24 cellular contexts compared by ENCODE assay signal in the genomic region with DNA sequence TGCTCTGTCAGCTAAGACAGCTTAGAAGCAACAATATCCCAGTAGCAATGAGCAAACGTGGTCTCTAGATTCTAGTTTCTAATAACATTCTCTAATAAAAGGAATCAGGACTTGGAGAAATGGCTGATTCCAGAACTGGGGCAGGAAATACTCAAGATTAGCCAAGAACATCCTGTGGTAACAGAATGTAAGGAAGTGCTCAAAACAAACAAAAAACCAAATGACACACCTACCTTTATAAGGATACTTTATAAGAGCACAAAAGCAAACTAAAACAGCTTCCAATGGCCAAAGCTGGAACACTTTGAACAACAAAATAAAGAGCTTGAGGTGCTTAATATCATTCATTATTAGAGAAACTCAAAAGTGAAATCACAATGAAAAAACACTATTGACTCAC.
"Had no signal": no experiment of that assay in that cellular context is flagged by ENCODE, and none has a peak within 500 bp of the region (broad histone marks: within the 10 kb centered on the region; RNA-seq: fewer than 3 reads in every experiment).

No MANE protein-coding gene starts in this region.

- H3K27me3 ChIP-seq: colonic mucosa, esophagus squamous epithelium, hepatocyte, right lobe of liver, stomach, transverse colon had no signal

- H3K9me3 ChIP-seq: colonic mucosa, right lobe of liver had no signal

- H3K4me1 ChIP-seq: colonic mucosa, esophagus squamous epithelium, parathyroid adenoma, prostate gland, right lobe of liver, stomach, transverse colon had no signal

- H3K27ac ChIP-seq: colonic mucosa, esophagus squamous epithelium, foreskin keratinocyte, hepatocyte, parathyroid adenoma, prostate gland, right lobe of liver, stomach, thoracic aorta, transverse colon had no signal

- DNase-seq: cerebellar nuclear complex; colonic mucosa; effector CD4-positive, alpha-beta T cell; esophagus squamous epithelium; foreskin keratinocyte; head of caudate nucleus; left colon; left ventricle myocardium superior; mesendoderm; naive thymus-derived CD4-positive, alpha-beta T cell; nephron progenitor cell; retina; right lobe of liver; stimulated activated CD4-positive, alpha-beta T cell treated with anti-CD3 and anti-CD28 coated beads, Interleukin-1b, Interleukin-23, amount 100 ng/mL, for 48 hours; stimulated activated CD4-positive, alpha-beta T cell treated with anti-CD3 and anti-CD28 coated beads, Interleukin-4, amount 100 ng/mL, for 24 hours; stimulated activated naive B cell treated with anti-CD40 and anti-IgM and Interleukin-4, amounts not matched to agents 10 μg/mL and 1 μg/mL and 100 μg/mL, for 72 hours; stomach; substantia nigra; transverse colon had no signal

- H3K4me3 ChIP-seq: colonic mucosa, esophagus squamous epithelium, hepatocyte, lung, prostate gland, right lobe of liver, stomach, thoracic aorta, transverse colon had no signal

- ATAC-seq: foreskin keratinocyte; left colon; left ventricle myocardium superior; naive thymus-derived CD4-positive, alpha-beta T cell; right lobe of liver; stimulated activated naive B cell treated with anti-CD40 and anti-IgM and Interleukin-4, amounts not matched to agents 10 μg/mL and 1 μg/mL and 100 μg/mL, for 72 hours had no signal

- H3K36me3 ChIP-seq: colonic mucosa, esophagus squamous epithelium, prostate gland, right lobe of liver, stomach, thoracic aorta, transverse colon had no signal
